10 cellular contexts compared by ENCODE assay signal in the genomic region with DNA sequence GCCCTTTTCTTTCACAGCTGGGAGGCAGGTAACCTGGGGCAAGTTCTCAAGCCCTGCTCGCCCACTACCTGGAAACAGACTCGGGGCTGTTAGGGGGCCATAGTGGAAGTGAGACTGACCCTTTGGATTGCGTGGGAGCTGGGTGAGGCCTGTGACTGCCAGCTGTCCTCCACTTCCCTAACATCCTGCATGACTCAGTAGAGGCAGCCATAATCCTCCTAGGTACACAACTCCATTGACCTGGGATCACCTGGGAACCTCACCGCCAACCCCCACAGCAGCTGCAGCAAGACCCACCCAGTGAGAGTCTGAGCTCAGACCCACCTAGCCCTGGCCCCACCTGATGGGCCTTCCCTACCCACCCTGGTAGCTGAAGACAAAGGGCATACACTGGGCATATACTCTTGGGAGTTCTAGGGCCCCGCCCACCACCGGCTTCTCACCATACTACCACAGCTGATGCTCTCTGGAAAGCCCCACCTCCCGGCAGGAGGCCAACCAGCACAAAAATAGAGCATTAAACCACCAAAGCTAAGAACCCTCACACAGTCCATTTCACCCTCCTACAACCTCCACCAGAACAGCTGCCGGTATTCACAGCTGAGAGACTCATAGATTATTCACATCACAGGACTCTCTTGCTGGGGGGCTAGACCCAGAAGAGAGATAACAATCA.
DNase-seq lines count a peak whose midpoint lies in the region; ATAC-seq and TF ChIP-seq lines count a peak whose summit lies in the region.
"Had no signal": no experiment of that assay in that cellular context is flagged by ENCODE, and none has a peak within 500 bp of the region (broad histone marks: within the 10 kb centered on the region; RNA-seq: fewer than 3 reads in every experiment).

No MANE protein-coding gene starts in this region.

- no peaks in the 10 kb centered on the region for H3K27me3 ChIP-seq in CD8-positive, alpha-beta memory T cell (ENCODE audit: insufficient read depth, low read length, poor library complexity, severe bottlenecking)

- CTCF ChIA-PET in CD8-positive, alpha-beta memory T cell (lab: Charles Lee) = no interaction called here

- POLR2A ChIA-PET in CD8-positive, alpha-beta memory T cell (lab: Charles Lee) = no interaction called here

- no peaks in the 10 kb centered on the region for H3K36me3 ChIP-seq in CD8-positive, alpha-beta memory T cell (ENCODE audit: insufficient read depth, low read length)

- H3K36me3 Mint-ChIP-seq in CD8-positive, alpha-beta memory T cell = no peaks in the 10 kb centered on the region
- no peaks in the 10 kb centered on the region for H3K36me3 Mint-ChIP-seq in activated T-helper 1 cell treated with anti-CD3 and anti-CD28 coated beads, Interleukin-12 subunit alpha, Interleukin-12 subunit beta, Interleukin-2, Interleukin-4 antibody, amounts not matched to agents 30 ng/mL and 10 ng/mL and 1 ng/mL, durations not matched to agents 14 hours and 24 hours and 36 hours (ENCODE audit: low read depth)

- no peaks in the 10 kb centered on the region for H3K4me1 Mint-ChIP-seq in CD8-positive, alpha-beta memory T cell
- peaks cover 13% of the 10 kb centered on the region for H3K4me1 Mint-ChIP-seq in activated T-helper 1 cell treated with anti-CD3 and anti-CD28 coated beads, Interleukin-12 subunit alpha, Interleukin-12 subunit beta, Interleukin-2, Interleukin-4 antibody, amounts not matched to agents 30 ng/mL and 10 ng/mL and 1 ng/mL, durations not matched to agents 14 hours and 24 hours and 36 hours (ENCODE audit: low read depth)

- H3K27me3 Mint-ChIP-seq in CD8-positive, alpha-beta memory T cell = peaks cover 20 to 36% of the 10 kb centered on the region in 2 donors
- peaks cover 11% of the 10 kb centered on the region for H3K27me3 Mint-ChIP-seq in activated T-helper 1 cell treated with anti-CD3 and anti-CD28 coated beads, Interleukin-12 subunit alpha, Interleukin-12 subunit beta, Interleukin-2, Interleukin-4 antibody, amounts not matched to agents 30 ng/mL and 10 ng/mL and 1 ng/mL, durations not matched to agents 14 hours and 24 hours and 36 hours (ENCODE audit: insufficient read depth)

- DNase-seq in GM12865 (ENCODE audit: low read depth) (peak; percentile 82), dermis blood vessel endothelial cell (peak; percentile 50), GM19238 (ENCODE audit: insufficient read length, low spot score) (no peak), islet precursor cell (no peak)
- DNase-seq in CD8-positive, alpha-beta memory T cell = no peak
- DNase-seq in activated T-helper 1 cell treated with anti-CD3 and anti-CD28 coated beads, Interleukin-12 subunit alpha, Interleukin-12 subunit beta, Interleukin-2, Interleukin-4 antibody, amounts not matched to agents 30 ng/mL and 10 ng/mL and 1 ng/mL, durations not matched to agents 14 hours and 24 hours and 36 hours (ENCODE audit: low spot score) = no peak

- H3K27ac ChIP-seq in CD8-positive, alpha-beta memory T cell (ENCODE audit: low read depth, low read length) = no peak overlapping the region
- H3K27ac ChIP-seq: epithelial cell of prostate had no signal

- H3K9me3 ChIP-seq in CD8-positive, alpha-beta memory T cell (ENCODE audit: low read length) = no peaks in the 10 kb centered on the region

- H3K9me3 Mint-ChIP-seq in CD8-positive, alpha-beta memory T cell = no peaks in the 10 kb centered on the region
- no peaks in the 10 kb centered on the region for H3K9me3 Mint-ChIP-seq in activated T-helper 1 cell treated with anti-CD3 and anti-CD28 coated beads, Interleukin-12 subunit alpha, Interleukin-12 subunit beta, Interleukin-2, Interleukin-4 antibody, amounts not matched to agents 30 ng/mL and 10 ng/mL and 1 ng/mL, durations not matched to agents 14 hours and 24 hours and 36 hours
- H3K9me3 Mint-ChIP-seq: stimulated activated naive CD8-positive, alpha-beta T cell treated with anti-CD3 and anti-CD28 coated beads, Interleukin-15, Interleukin-2, amounts not matched to agents 100 ng/mL and 50 ng/mL, for 24 hours had no signal

- peak overlapping the region in 1 of 8 donors; percentile 47 for H3K27ac Mint-ChIP-seq in CD8-positive, alpha-beta memory T cell
- H3K27ac Mint-ChIP-seq in activated T-helper 1 cell treated with anti-CD3 and anti-CD28 coated beads, Interleukin-12 subunit alpha, Interleukin-12 subunit beta, Interleukin-2, Interleukin-4 antibody, amounts not matched to agents 30 ng/mL and 10 ng/mL and 1 ng/mL, durations not matched to agents 14 hours and 24 hours and 36 hours = no peak overlapping the region
- H3K27ac Mint-ChIP-seq: stimulated activated naive CD8-positive, alpha-beta T cell treated with anti-CD3 and anti-CD28 coated beads, Interleukin-15, Interleukin-2, amounts not matched to agents 100 ng/mL and 50 ng/mL, for 24 hours had no signal

- no peak for TF ChIP-seq CTCF in GM12865 (IDR thresholded peaks at IDR 0.05; ENCODE audit: insufficient read depth, low read depth, low read length, missing control alignments)

- H3K4me1 ChIP-seq in CD8-positive, alpha-beta memory T cell (ENCODE audit: insufficient read depth, low read length) = no peaks in the 10 kb centered on the region

- H3K4me3 ChIP-seq in GM12865 (ENCODE audit: low read depth, low read length) = no peak overlapping the region
- no peak overlapping the region for H3K4me3 ChIP-seq in CD8-positive, alpha-beta memory T cell (ENCODE audit: low read length)

- no peak overlapping the region for H3K4me3 Mint-ChIP-seq in CD8-positive, alpha-beta memory T cell
- no peak overlapping the region for H3K4me3 Mint-ChIP-seq in activated T-helper 1 cell treated with anti-CD3 and anti-CD28 coated beads, Interleukin-12 subunit alpha, Interleukin-12 subunit beta, Interleukin-2, Interleukin-4 antibody, amounts not matched to agents 30 ng/mL and 10 ng/mL and 1 ng/mL, durations not matched to agents 14 hours and 24 hours and 36 hours
- H3K4me3 Mint-ChIP-seq: stimulated activated naive CD8-positive, alpha-beta T cell treated with anti-CD3 and anti-CD28 coated beads, Interleukin-15, Interleukin-2, amounts not matched to agents 100 ng/mL and 50 ng/mL, for 24 hours had no signal

- ATAC-seq in GM21390 (IDR thresholded peaks at IDR 0.05; ENCODE audit: unreplicated experiment) (peak; percentile 63), HG03342 (IDR thresholded peaks at IDR 0.05; ENCODE audit: unreplicated experiment) (peak; percentile 74)

- intact Hi-C loops in activated T-helper 1 cell treated with anti-CD3 and anti-CD28 coated beads, Interleukin-12 subunit alpha, Interleukin-12 subunit beta, Interleukin-2, Interleukin-4 antibody, amounts not matched to agents 30 ng/mL and 10 ng/mL and 1 ng/mL, durations not matched to agents 14 hours and 24 hours and 36 hours (cut with micrococcal nuclease) = no loop called here

Comparison
In these comparisons a context has a peak if more than half of its experiments do, and no peak if none do; other contexts are left out.
1. DNase-seq: peak in GM12865 (single experiment) and dermis blood vessel endothelial cell (single experiment); none in CD8-positive, alpha-beta memory T cell (0 of 5), GM19238 (single experiment), islet precursor cell (single experiment) and activated T-helper 1 cell treated with anti-CD3 and anti-CD28 coated beads, Interleukin-12 subunit alpha, Interleukin-12 subunit beta, Interleukin-2, Interleukin-4 antibody, amounts not matched to agents 30 ng/mL and 10 ng/mL and 1 ng/mL, durations not matched to agents 14 hours and 24 hours and 36 hours (single experiment).